ENCODE assay signal across 22 cellular contexts in the genomic region with DNA sequence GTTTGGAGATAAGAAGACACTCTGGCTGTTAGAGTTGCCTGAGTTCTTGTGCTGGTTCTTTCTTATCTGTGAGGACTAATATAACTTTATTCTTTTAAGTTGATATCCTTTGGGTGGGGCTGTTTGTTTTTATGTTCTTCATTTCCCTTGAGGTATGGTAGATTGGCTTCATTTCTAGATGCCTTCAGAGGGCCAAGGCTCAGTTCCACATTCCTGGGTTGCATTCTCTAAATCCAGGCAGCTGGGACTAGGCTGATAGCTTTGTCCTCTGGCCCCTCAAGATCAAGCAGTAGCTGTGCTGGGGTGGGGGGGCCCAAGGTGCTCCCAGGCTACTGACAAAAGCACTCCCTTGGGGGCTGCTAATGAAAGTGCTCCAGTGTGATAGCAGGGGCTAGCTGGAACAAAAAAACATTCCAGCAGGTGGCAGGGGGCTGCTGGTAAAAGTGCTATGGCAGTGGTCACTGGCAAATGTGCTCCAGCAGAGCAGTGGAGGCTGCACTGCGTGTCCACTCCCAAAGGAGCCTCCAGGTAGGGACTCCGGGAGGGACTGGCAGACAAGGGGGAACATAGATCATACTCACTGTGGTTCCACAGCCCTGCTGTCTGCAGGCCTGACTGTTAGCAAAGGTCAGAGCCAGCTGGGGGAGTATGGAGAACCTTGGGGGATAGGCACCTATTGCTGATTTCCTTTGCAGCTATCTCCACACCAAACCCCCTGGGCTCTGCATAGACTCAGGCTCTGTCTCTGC. TPM values are rescaled to one million over a fixed set of nuclear protein-coding genes. Genes with fewer than 3 reads are reported as not detected.
"Had no signal": no experiment of that assay in that cellular context is flagged by ENCODE, and none has a peak within 500 bp of the region (broad histone marks: within the 10 kb centered on the region; RNA-seq: fewer than 3 reads in every experiment).

No MANE protein-coding gene starts in this region.

- H3K4me1 ChIP-seq: suprapubic skin, vagina had no signal

- FAIRE-seq: islet of Langerhans had no signal

- H3K27me3 ChIP-seq: neutrophil, suprapubic skin, thyroid gland, vagina had no signal

- ATAC-seq: left lobe of liver; sciatic nerve; stimulated activated effector memory CD8-positive, alpha-beta T cell treated with anti-CD3 and anti-CD28 coated beads, Interleukin-12 subunit alpha, Interleukin-12 subunit beta, amount 100 ng/mL, for 72 hours; stimulated activated naive CD8-positive, alpha-beta T cell treated with anti-CD3 and anti-CD28 coated beads, Interleukin-15, Interleukin-2, amounts not matched to agents 100 U/mL and 50 U/mL, for 24 hours had no signal

- H3K4me3 ChIP-seq: dorsolateral prefrontal cortex, skin epidermis, suprapubic skin, thyroid gland, vagina had no signal

- H3K36me3 ChIP-seq: neutrophil, suprapubic skin, thyroid gland, vagina had no signal

- H3K27ac ChIP-seq: dorsolateral prefrontal cortex, neutrophil, skin epidermis, suprapubic skin, thyroid gland, vagina had no signal

- DNase-seq: cortex of kidney; dorsolateral prefrontal cortex; effector CD8-positive, alpha-beta T cell; foreskin melanocyte; head of caudate nucleus; hippocampal formation; kidney glomerular epithelial cell; mammary epithelial cell; naive B cell; stimulated activated CD4-positive, alpha-beta T cell treated with anti-CD3 and anti-CD28 coated beads, Interleukin-2, amount 100 ng/mL, for 48 hours; stimulated activated CD8-positive, alpha-beta memory T cell treated with anti-CD3 and anti-CD28 coated beads, Interleukin-4, amount 100 ng/mL, for 48 hours; stimulated activated naive CD8-positive, alpha-beta T cell treated with anti-CD3 and anti-CD28 coated beads, Interleukin-15, Interleukin-2, amounts not matched to agents 100 U/mL and 50 U/mL, for 24 hours; thyroid gland had no signal

- H3K9me3 ChIP-seq: neutrophil, suprapubic skin, thyroid gland, vagina had no signal

RNA-seq across cellular contexts. Expression of gene KCNJ16, which starts 45.8 kb away (rescaled TPM):
- total RNA-seq: osteocyte, suprapubic skin, vagina had no signal
